25 cellular contexts compared by ENCODE assay signal in the genomic region with DNA sequence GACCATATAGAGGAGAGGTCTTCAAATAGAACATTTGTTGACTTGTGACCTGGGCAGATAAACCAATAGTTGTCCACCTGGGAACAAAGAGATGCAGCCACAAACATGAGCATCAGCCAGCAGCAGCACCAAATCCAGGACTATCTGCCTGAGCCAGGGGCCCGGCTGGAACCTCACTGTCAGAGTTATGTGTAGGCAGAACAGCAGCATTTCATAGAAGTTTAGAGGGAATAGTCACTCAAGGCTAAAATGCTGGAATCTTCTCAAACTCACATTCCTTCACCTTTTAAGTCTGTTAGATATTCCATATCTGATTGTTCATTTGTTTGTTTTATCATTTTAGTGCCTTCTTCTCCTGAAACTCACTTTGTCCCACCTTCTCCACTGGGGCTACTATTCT.
DNase-seq lines count a peak whose midpoint lies in the region; ATAC-seq and TF ChIP-seq lines count a peak whose summit lies in the region.
"Had no signal": no experiment of that assay in that cellular context is flagged by ENCODE, and none has a peak within 500 bp of the region (broad histone marks: within the 10 kb centered on the region; RNA-seq: fewer than 3 reads in every experiment).

No MANE protein-coding gene starts in this region.

- peak overlapping the region; percentile 4 for H2AFZ ChIP-seq in neural cell (ENCODE audit: low read depth, low read length)

- DNase-seq in NCI-H748 (lab: John Stamatoyannopoulos, UW; ENCODE audit: unreplicated experiment) (peak; percentile 71), NCI-H748 treated with DMSO at 0.1 percent for 48 hours (lab: John Stamatoyannopoulos, UW) (no peak), activated B cell treated with CpG ODN at 0.5 μM for 24 hours (no peak), SKM-1 (lab: John Stamatoyannopoulos, UW; ENCODE audit: unreplicated experiment) (no peak)
- no peak for DNase-seq in activated naive CD4-positive, alpha-beta T cell treated with anti-CD3 and anti-CD28 coated beads, Interleukin-2, amount 50 U/mL, for 72 hours (ENCODE audit: low spot score in 2 of 2)
- no peak for DNase-seq in activated CD8-positive, alpha-beta T cell treated with anti-CD3 and anti-CD28 coated beads for 36 hours
- no peak for DNase-seq in activated effector memory CD4-positive, alpha-beta T cell treated with Interleukin-2 at 50 U/mL for 16 hours
- DNase-seq: 8988T; ACHN; BE2C; CD8-positive, alpha-beta memory T cell; DMS 273 treated with DMSO at 0.1 percent for 48 hours; DMS79; GF-D8; H9; MM.1S; NCI-H1694 treated with DMSO at 0.1 percent for 48 hours; NCI-H2171; NCI-H524; SHP77 treated with DMSO at 0.1 percent for 48 hours had no signal

- H3K9me3 Mint-ChIP-seq in activated B cell treated with CpG ODN at 0.5 μM for 24 hours: no peaks in the 10 kb centered on the region
- H3K9me3 Mint-ChIP-seq in activated naive CD4-positive, alpha-beta T cell treated with anti-CD3 and anti-CD28 coated beads, Interleukin-2, amount 50 U/mL, for 72 hours: peaks cover 0 to 7% of the 10 kb centered on the region in 2 donors
- H3K9me3 Mint-ChIP-seq in activated CD8-positive, alpha-beta T cell treated with anti-CD3 and anti-CD28 coated beads for 36 hours: no peaks in the 10 kb centered on the region

- H3K9ac ChIP-seq in neural cell (ENCODE audit: low read length): no peak overlapping the region
- H3K9ac ChIP-seq: KMS-11 had no signal

- H3K27ac ChIP-seq in neural cell (ENCODE audit: low read length): peak overlapping the region; percentile 56
- H3K27ac ChIP-seq: KMS-11 had no signal

- no peak overlapping the region for H3K4me3 Mint-ChIP-seq in activated B cell treated with CpG ODN at 0.5 μM for 24 hours
- no peak overlapping the region for H3K4me3 Mint-ChIP-seq in activated CD8-positive, alpha-beta T cell treated with anti-CD3 and anti-CD28 coated beads for 36 hours
- H3K4me3 Mint-ChIP-seq: CD14-positive monocyte; CD8-positive, alpha-beta memory T cell; H9; IgD-negative memory B cell had no signal

- H3K27me3 Mint-ChIP-seq in activated B cell treated with CpG ODN at 0.5 μM for 24 hours: no peaks in the 10 kb centered on the region
- H3K27me3 Mint-ChIP-seq in activated CD8-positive, alpha-beta T cell treated with anti-CD3 and anti-CD28 coated beads for 36 hours: peaks cover 10% of the 10 kb centered on the region
- H3K27me3 Mint-ChIP-seq: IgD-negative memory B cell had no signal

- H3F3A ChIP-seq in neural cell (ENCODE audit: insufficient read depth, low read length, poor library complexity, severe bottlenecking): no peaks in the 10 kb centered on the region

- H3K79me2 ChIP-seq in neural cell (replicated peaks; ENCODE audit: insufficient read depth, low read length): no peaks in the 10 kb centered on the region

- H3K4me1 Mint-ChIP-seq in activated B cell treated with CpG ODN at 0.5 μM for 24 hours: peaks cover 51% of the 10 kb centered on the region
- no peaks in the 10 kb centered on the region for H3K4me1 Mint-ChIP-seq in activated CD8-positive, alpha-beta T cell treated with anti-CD3 and anti-CD28 coated beads for 36 hours (ENCODE audit: low read depth)
- H3K4me1 Mint-ChIP-seq: CD8-positive, alpha-beta memory T cell had no signal

- no peaks in the 10 kb centered on the region for H3K36me3 ChIP-seq in neural cell (ENCODE audit: insufficient read depth, low read length)
- H3K36me3 ChIP-seq: BE2C had no signal

- no peaks in the 10 kb centered on the region for H3K27me3 ChIP-seq in neural cell (ENCODE audit: insufficient read depth, low read depth, low read length)
- H3K27me3 ChIP-seq: BE2C had no signal

- no peak for ATAC-seq in activated B cell treated with CpG ODN at 0.5 μM for 24 hours (ENCODE audit: low read depth)
- no peak for ATAC-seq in activated naive CD4-positive, alpha-beta T cell treated with anti-CD3 and anti-CD28 coated beads, Interleukin-2, amount 50 U/mL, for 72 hours
- no peak for ATAC-seq in activated CD8-positive, alpha-beta T cell treated with anti-CD3 and anti-CD28 coated beads for 36 hours
- ATAC-seq: Panc1 had no signal

- intact Hi-C loops in activated B cell treated with CpG ODN at 0.5 μM for 24 hours (cut with micrococcal nuclease): no loop called here
- intact Hi-C loops in activated CD8-positive, alpha-beta T cell treated with anti-CD3 and anti-CD28 coated beads for 36 hours (cut with micrococcal nuclease): no loop called here

- H3K9me3 ChIP-seq in neural cell (ENCODE audit: low read length): no peaks in the 10 kb centered on the region
- H3K9me3 ChIP-seq: BE2C had no signal

- no peaks in the 10 kb centered on the region for H3K9me2 ChIP-seq in neural cell (ENCODE audit: insufficient read depth, low read length)

- peaks cover 78% of the 10 kb centered on the region for H3K36me3 Mint-ChIP-seq in activated B cell treated with CpG ODN at 0.5 μM for 24 hours (ENCODE audit: low read depth)
- peaks cover 0 to 4% of the 10 kb centered on the region in 2 donors for H3K36me3 Mint-ChIP-seq in activated naive CD4-positive, alpha-beta T cell treated with anti-CD3 and anti-CD28 coated beads, Interleukin-2, amount 50 U/mL, for 72 hours
- H3K36me3 Mint-ChIP-seq in activated CD8-positive, alpha-beta T cell treated with anti-CD3 and anti-CD28 coated beads for 36 hours (ENCODE audit: low read depth): no peaks in the 10 kb centered on the region
- H3K36me3 Mint-ChIP-seq: CD14-positive monocyte had no signal

- H3K27ac Mint-ChIP-seq in activated B cell treated with CpG ODN at 0.5 μM for 24 hours: peak overlapping the region; percentile 26
- H3K27ac Mint-ChIP-seq in activated naive CD4-positive, alpha-beta T cell treated with anti-CD3 and anti-CD28 coated beads, Interleukin-2, amount 50 U/mL, for 72 hours: no peak overlapping the region
- no peak overlapping the region for H3K27ac Mint-ChIP-seq in activated CD8-positive, alpha-beta T cell treated with anti-CD3 and anti-CD28 coated beads for 36 hours
- H3K27ac Mint-ChIP-seq: CD14-positive monocyte; CD8-positive, alpha-beta memory T cell; H9; IgD-negative memory B cell had no signal

- CTCF ChIA-PET in activated B cell treated with CpG ODN at 0.5 μM for 24 hours (lab: Charles Lee): interaction anchor here (1.2 to 4.0 kb wide), 3 partner anchors 9 to 72 kb away, joined by 3 to 34 read pairs (median 6); a partner anchor contains a TSS
- CTCF ChIA-PET in activated CD8-positive, alpha-beta T cell treated with anti-CD3 and anti-CD28 coated beads for 36 hours (lab: Charles Lee): interaction anchor here (1.1 kb wide), 1 partner anchor 71 kb away, joined by 3 read pairs; no protein-coding TSS in a partner anchor

- TF ChIP-seq EP300 in neural cell (conservative IDR thresholded peaks at IDR 0.05; ENCODE audit: poor library complexity, severe bottlenecking): no peak

- no peak for TF ChIP-seq RAD21 in neural cell (conservative IDR thresholded peaks at IDR 0.05)

- TF ChIP-seq CTCF in activated B cell treated with CpG ODN at 0.5 μM for 24 hours (IDR thresholded peaks at IDR 0.05) (no peak), neural cell (IDR thresholded peaks at IDR 0.05; ENCODE audit: poor library complexity, severe bottlenecking) (no peak)
- no peak for TF ChIP-seq CTCF in activated CD8-positive, alpha-beta T cell treated with anti-CD3 and anti-CD28 coated beads for 36 hours (IDR thresholded peaks at IDR 0.05)

- no peak overlapping the region for H3K4me3 ChIP-seq in neural cell (ENCODE audit: low read length)

- POLR2A ChIA-PET in activated B cell treated with CpG ODN at 0.5 μM for 24 hours (lab: Charles Lee): interaction anchor here (1.1 to 8.9 kb wide), 2 partner anchors 70 to 71 kb away, joined by 3 to 215 read pairs; a partner anchor contains a TSS
- POLR2A ChIA-PET in activated CD8-positive, alpha-beta T cell treated with anti-CD3 and anti-CD28 coated beads for 36 hours (lab: Charles Lee): no interaction called here

- no peaks in the 10 kb centered on the region for H4K20me1 ChIP-seq in neural cell (ENCODE audit: insufficient read depth)

- no peak overlapping the region for H3K4me2 ChIP-seq in neural cell (ENCODE audit: low read length)
- H3K4me2 ChIP-seq: KMS-11 had no signal

TF ChIP-seq in neural cell, 6 proteins besides CTCF, POLR2A, EP300 and RAD21:
- TF ChIP-seq TAF1 (IDR thresholded peaks at IDR 0.05; ENCODE audit: low read depth) (no peak), POLR2AphosphoS5 (IDR thresholded peaks at IDR 0.05) (no peak), EZH2 (IDR thresholded peaks at IDR 0.05; ENCODE audit: borderline replicate concordance, insufficient read depth, low read length, poor library complexity, severe bottlenecking) (no peak), SMC3 (conservative IDR thresholded peaks at IDR 0.05; ENCODE audit: poor library complexity) (no peak), MXI1 (conservative IDR thresholded peaks at IDR 0.05; ENCODE audit: poor library complexity, severe bottlenecking) (no peak)
- TF ChIP-seq, protein P1, sequence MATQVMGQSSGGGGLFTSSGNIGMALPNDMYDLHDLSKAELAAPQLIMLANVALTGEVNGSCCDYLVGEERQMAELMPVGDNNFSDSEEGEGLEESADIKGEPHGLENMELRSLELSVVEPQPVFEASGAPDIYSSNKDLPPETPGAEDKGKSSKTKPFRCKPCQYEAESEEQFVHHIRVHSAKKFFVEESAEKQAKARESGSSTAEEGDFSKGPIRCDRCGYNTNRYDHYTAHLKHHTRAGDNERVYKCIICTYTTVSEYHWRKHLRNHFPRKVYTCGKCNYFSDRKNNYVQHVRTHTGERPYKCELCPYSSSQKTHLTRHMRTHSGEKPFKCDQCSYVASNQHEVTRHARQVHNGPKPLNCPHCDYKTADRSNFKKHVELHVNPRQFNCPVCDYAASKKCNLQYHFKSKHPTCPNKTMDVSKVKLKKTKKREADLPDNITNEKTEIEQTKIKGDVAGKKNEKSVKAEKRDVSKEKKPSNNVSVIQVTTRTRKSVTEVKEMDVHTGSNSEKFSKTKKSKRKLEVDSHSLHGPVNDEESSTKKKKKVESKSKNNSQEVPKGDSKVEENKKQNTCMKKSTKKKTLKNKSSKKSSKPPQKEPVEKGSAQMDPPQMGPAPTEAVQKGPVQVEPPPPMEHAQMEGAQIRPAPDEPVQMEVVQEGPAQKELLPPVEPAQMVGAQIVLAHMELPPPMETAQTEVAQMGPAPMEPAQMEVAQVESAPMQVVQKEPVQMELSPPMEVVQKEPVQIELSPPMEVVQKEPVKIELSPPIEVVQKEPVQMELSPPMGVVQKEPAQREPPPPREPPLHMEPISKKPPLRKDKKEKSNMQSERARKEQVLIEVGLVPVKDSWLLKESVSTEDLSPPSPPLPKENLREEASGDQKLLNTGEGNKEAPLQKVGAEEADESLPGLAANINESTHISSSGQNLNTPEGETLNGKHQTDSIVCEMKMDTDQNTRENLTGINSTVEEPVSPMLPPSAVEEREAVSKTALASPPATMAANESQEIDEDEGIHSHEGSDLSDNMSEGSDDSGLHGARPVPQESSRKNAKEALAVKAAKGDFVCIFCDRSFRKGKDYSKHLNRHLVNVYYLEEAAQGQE (IDR thresholded peaks at IDR 0.05; ENCODE audit: borderline replicate concordance): no peak
